In genomic region chr10:12042409-12042796, GRCh38 we compare ENCODE assay signal across 8 cellular contexts. TPM values are rescaled to one million over a fixed set of nuclear protein-coding genes. Genes with fewer than 3 reads are reported as not detected.
DNase-seq lines count a peak whose midpoint lies in the region; ATAC-seq, FAIRE-seq and TF ChIP-seq lines count a peak whose summit lies in the region.

No MANE protein-coding gene starts in this region.

- H3K27ac ChIP-seq in Karpas-422 (ENCODE audit: low read length): peak overlapping the region; percentile 93
- H3K27ac ChIP-seq in foreskin keratinocyte: peak overlapping the region; percentile 100
- H3K27ac ChIP-seq in pancreas: peak overlapping the region; percentile 95 to 100 (median 99)
- H3K27ac ChIP-seq in vagina: peak overlapping the region; percentile 95

- peak overlapping the region; percentile 100 for H3K9ac ChIP-seq in Karpas-422 (ENCODE audit: low read length)

- ATAC-seq in GM19438 (IDR thresholded peaks at IDR 0.05; ENCODE audit: low read depth, unreplicated experiment): peak; percentile 5
- peak; percentile 24 for ATAC-seq in foreskin keratinocyte
- ATAC-seq in pancreas: peak; percentile 1 to 19 (median 15)
- no peak for ATAC-seq in GM18873 (IDR thresholded peaks at IDR 0.05; ENCODE audit: low FRiP score, unreplicated experiment)

- H3K4me3 ChIP-seq in AG09309 (ENCODE audit: control insufficient read depth, low read depth, low read length) (peak overlapping the region; percentile 75), Karpas-422 (ENCODE audit: low read length) (peak overlapping the region; percentile 98), pancreas (peak overlapping the region; percentile 88 to 99 (median 94)), vagina (peak overlapping the region; percentile 96 to 99)

- peaks cover 27% of the 10 kb centered on the region for H3K4me1 ChIP-seq in Karpas-422 (ENCODE audit: low read length)
- peaks cover 11% of the 10 kb centered on the region for H3K4me1 ChIP-seq in foreskin keratinocyte
- peaks cover 0 to 13% (median 7%) of the 10 kb centered on the region in 3 donors for H3K4me1 ChIP-seq in pancreas
- peaks cover 21% of the 10 kb centered on the region for H3K4me1 ChIP-seq in vagina

- intact Hi-C loops in pancreas (cut with DNase I): no loop called here
- intact Hi-C loops in vagina (cut with DNase I): no loop called here

- no peaks in the 10 kb centered on the region for H3K9me3 ChIP-seq in Karpas-422 (ENCODE audit: low read length)
- no peaks in the 10 kb centered on the region for H3K9me3 ChIP-seq in pancreas
- H3K9me3 ChIP-seq in vagina: no peaks in the 10 kb centered on the region

- no peak for DNase-seq in AG09309 (ENCODE audit: low read depth)
- peak; percentile 79 for DNase-seq in Karpas-422
- DNase-seq in activated T-cell treated with anti-CD3 and anti-CD28 coated beads, Interleukin-2, amount 50 U/mL, for 48 hours: peak; percentile 69 to 72
- DNase-seq in foreskin keratinocyte: no peak
- DNase-seq in pancreas: peak in 2 of 6 donors; percentile 63 to 74
- DNase-seq in vagina (ENCODE audit: extremely low spot score in 2 of 2): no peak

- H3K27me3 ChIP-seq in Karpas-422 (ENCODE audit: low read length): no peaks in the 10 kb centered on the region
- no peaks in the 10 kb centered on the region for H3K27me3 ChIP-seq in foreskin keratinocyte
- H3K27me3 ChIP-seq in pancreas: no peaks in the 10 kb centered on the region
- H3K27me3 ChIP-seq in vagina: no peaks in the 10 kb centered on the region

- TF ChIP-seq POLR2A in vagina (IDR thresholded peaks at IDR 0.05): peak in 1 of 2 donors; percentile 42

- H3K79me2 ChIP-seq in Karpas-422 (ENCODE audit: low read length): peaks cover 52% of the 10 kb centered on the region

- TF ChIP-seq CTCF in AG09309 (IDR thresholded peaks at IDR 0.05; ENCODE audit: control insufficient read depth, insufficient read depth, low read depth, low read length, missing control alignments) (no peak), foreskin keratinocyte (conservative IDR thresholded peaks at IDR 0.05) (no peak), pancreas (IDR thresholded peaks at IDR 0.05) (no peak), vagina (IDR thresholded peaks at IDR 0.05) (no peak)

- H2AFZ ChIP-seq in Karpas-422 (ENCODE audit: low read length): 0 out of 2 replicates have a peak overlapping the region, but pooled peaks have one; percentile 82

- peaks cover 8% of the 10 kb centered on the region; the same call in 1 of the 2 replicates for H4K20me1 ChIP-seq in Karpas-422 (ENCODE audit: insufficient read depth, low read depth, low read length)

- 1% methylated on average over 23 to 31 of the region's 31 CpGs for WGBS in pancreas, 2 donors

- H3K36me3 ChIP-seq in Karpas-422 (ENCODE audit: insufficient read depth, low read length) (peaks cover 3% of the 10 kb centered on the region; the same call in 1 of the 2 replicates), pancreas (no peaks in the 10 kb centered on the region), vagina (no peaks in the 10 kb centered on the region)

- H3K4me2 ChIP-seq in Karpas-422 (ENCODE audit: low read depth, low read length, poor library complexity, severe bottlenecking): peak overlapping the region; percentile 89

- FAIRE-seq in pancreas (lab: Jason Lieb, UNC): no peak

- no peaks in the 10 kb centered on the region for H3K9me2 ChIP-seq in Karpas-422 (replicated peaks; ENCODE audit: insufficient read depth, low read length)

RNA-seq across cellular contexts. Expression of gene UPF2, which starts 0.2 kb away (rescaled TPM):
- 19.1 and 23.4 TPM in 2 replicates for total RNA-seq in Karpas-422 (2014; rRNA removed; shearing (Covaris generic); ENCODE audit: low replicate concordance)
- total RNA-seq in foreskin keratinocyte (20.5 and 22.0 TPM in 2 replicates), pancreas (10 to 100 TPM in 1 of 6 donors, 1 to 10 TPM in 5; 6.8 to 12.5 (median 9.0) TPM), vagina (21.6 TPM)
- polyA plus RNA-seq in foreskin keratinocyte (8.9 and 9.5 TPM in 2 replicates), pancreas (10 to 100 TPM in 1 of 2 donors, 1 to 10 TPM in 1; 6.1 to 11.2 TPM)

RNA-seq across cellular contexts. Expression of gene DHTKD1, which starts 26.4 kb away (rescaled TPM):
- 20.6 and 27.3 TPM in 2 replicates for total RNA-seq in Karpas-422 (2014; rRNA removed; shearing (Covaris generic); ENCODE audit: low replicate concordance)
- total RNA-seq in foreskin keratinocyte (25.8 and 28.4 TPM in 2 replicates), pancreas (10 to 100 TPM; 17.3 to 25.1 (median 21.5) TPM), vagina (13.3 TPM)
- polyA plus RNA-seq in foreskin keratinocyte (7.2 and 8.4 TPM in 2 replicates), pancreas (10 to 100 TPM in 1 of 2 donors, 1 to 10 TPM in 1; 9.6 to 11.3 TPM)

Comparison
In these comparisons a context has a peak if more than half of its experiments do, and no peak if none do; other contexts are left out.
1. DNase-seq: peak in Karpas-422 (single experiment) and activated T-cell treated with anti-CD3 and anti-CD28 coated beads, Interleukin-2, amount 50 U/mL, for 48 hours (2 of 2); none in AG09309 (single experiment), foreskin keratinocyte (0 of 2) and vagina (0 of 2).
2. Peak in every context shown above with its lines, with median percentiles within 50 percentile points of each other: H3K4me3 ChIP-seq and H3K27ac ChIP-seq.